17 cellular contexts compared by ENCODE assay signal in genomic region chr1:22815421-22816062, GRCh38.
A peak's percentile ranks its signal among the peaks of the same experiment; 100 is the strongest.
DNase-seq lines count a peak whose midpoint lies in the region; TF ChIP-seq lines count a peak whose summit lies in the region.
"Had no signal": no experiment of that assay in that cellular context is flagged by ENCODE, and none has a peak within 500 bp of the region (broad histone marks: within the 10 kb centered on the region; RNA-seq: fewer than 3 reads in every experiment).

No MANE protein-coding gene starts in this region.

- H3K36me3 Mint-ChIP-seq in mesothelial cell of epicardium, result peaks cover 3% of the 10 kb centered on the region
- no peaks in the 10 kb centered on the region for H3K36me3 Mint-ChIP-seq in activated CD4-positive, alpha-beta memory T cell treated with anti-CD3 and anti-CD28 coated beads for 36 hours
- H3K36me3 Mint-ChIP-seq: activated naive CD4-positive, alpha-beta T cell treated with anti-CD3 and anti-CD28 coated beads, Interleukin-2, amount 50 U/mL, for 72 hours had no signal

- no peak for TF ChIP-seq POLR2A in Peyer's patch (IDR thresholded peaks at IDR 0.05)

- no peaks in the 10 kb centered on the region for H4K20me1 ChIP-seq in Karpas-422 (ENCODE audit: insufficient read depth, low read depth, low read length)

- no peaks in the 10 kb centered on the region for H3K36me3 ChIP-seq in Karpas-422 (ENCODE audit: insufficient read depth, low read length)
- H3K36me3 ChIP-seq in skeletal muscle tissue (ENCODE audit: control insufficient read depth in 3 of 3, insufficient read depth in 3 of 3, low read length in 3 of 3), result no peaks in the 10 kb centered on the region
- no peaks in the 10 kb centered on the region for H3K36me3 ChIP-seq in Peyer's patch
- H3K36me3 ChIP-seq: brain microvascular endothelial cell, stomach had no signal

- CTCF ChIA-PET in activated CD4-positive, alpha-beta memory T cell treated with anti-CD3 and anti-CD28 coated beads for 36 hours (lab: Charles Lee), result no interaction called here

- H3K27ac ChIP-seq in Karpas-422 (ENCODE audit: low read length) (peak overlapping the region; percentile 60; the same call in 1 of the 2 replicates), cingulate gyrus (ENCODE audit: low read depth, low read length) (peak overlapping the region; percentile 81), skeletal muscle tissue (ENCODE audit: low read depth, low read length) (peak overlapping the region; percentile 27), Peyer's patch (peak overlapping the region in 1 of 4 donors; percentile 10)
- H3K27ac ChIP-seq: brain microvascular endothelial cell, SJCRH30 had no signal

- H3K4me1 ChIP-seq in Karpas-422 (ENCODE audit: low read length), result peaks cover 72% of the 10 kb centered on the region
- H3K4me1 ChIP-seq in skeletal muscle tissue (ENCODE audit: control insufficient read depth in 3 of 3, insufficient read depth in 3 of 3, low read length in 3 of 3), result peaks cover 0 to 2% (median 0%) of the 10 kb centered on the region in 3 donors
- H3K4me1 ChIP-seq in Peyer's patch, result peaks cover 0 to 14% (median 0%) of the 10 kb centered on the region in 4 donors
- H3K4me1 ChIP-seq: SJCRH30 had no signal

- no peak for DNase-seq in Karpas-422
- no peak for DNase-seq in mesothelial cell of epicardium (ENCODE audit: low spot score in 2 of 2, unreplicated experiment in 2 of 2)
- no peak for DNase-seq in activated CD4-positive, alpha-beta memory T cell treated with anti-CD3 and anti-CD28 coated beads for 36 hours
- DNase-seq in Peyer's patch, result no peak
- no peak for DNase-seq in KBM-7
- DNase-seq in activated T-cell treated with anti-CD3 and anti-CD28 coated beads for 4 hours, result no peak
- DNase-seq: activated CD4-positive, alpha-beta T cell treated with anti-CD3 and anti-CD28 coated beads for 4 hours; brain microvascular endothelial cell; nephron progenitor cell; SJCRH30; stimulated activated CD4-positive, alpha-beta T cell treated with anti-CD3 and anti-CD28 coated beads, Interleukin-4, amount 100 ng/mL, for 4 hours; stomach; T-helper 1 cell had no signal

- POLR2A ChIA-PET in activated CD4-positive, alpha-beta memory T cell treated with anti-CD3 and anti-CD28 coated beads for 36 hours (lab: Charles Lee), result no interaction called here

- H3K9me3 ChIP-seq in Karpas-422 (ENCODE audit: low read length) (no peaks in the 10 kb centered on the region), skeletal muscle tissue (ENCODE audit: control insufficient read depth in 3 of 3, low read length in 3 of 3) (no peaks in the 10 kb centered on the region), Peyer's patch (no peaks in the 10 kb centered on the region)
- H3K9me3 ChIP-seq: SJCRH30, stomach had no signal

- H3K9ac ChIP-seq in Karpas-422 (ENCODE audit: low read length) (peak overlapping the region; percentile 46), skeletal muscle tissue (ENCODE audit: low read depth in 1 of 3, low read length in 3 of 3) (no peak overlapping the region)

- peaks cover 22% of the 10 kb centered on the region for H3K4me1 Mint-ChIP-seq in mesothelial cell of epicardium
- H3K4me1 Mint-ChIP-seq in activated CD4-positive, alpha-beta memory T cell treated with anti-CD3 and anti-CD28 coated beads for 36 hours (ENCODE audit: low read depth), result no peaks in the 10 kb centered on the region

- H3K4me3 ChIP-seq in Karpas-422 (ENCODE audit: low read length), result no peak overlapping the region
- H3K4me3 ChIP-seq in skeletal muscle tissue (ENCODE audit: low read length in 3 of 3), result no peak overlapping the region
- no peak overlapping the region for H3K4me3 ChIP-seq in Peyer's patch
- H3K4me3 ChIP-seq: coronary artery, SJCRH30, stomach had no signal

- H3K4me3 Mint-ChIP-seq in mesothelial cell of epicardium, result no peak overlapping the region
- no peak overlapping the region for H3K4me3 Mint-ChIP-seq in activated CD4-positive, alpha-beta memory T cell treated with anti-CD3 and anti-CD28 coated beads for 36 hours
- H3K4me3 Mint-ChIP-seq: nephron progenitor cell had no signal

- no peaks in the 10 kb centered on the region for H3K27me3 Mint-ChIP-seq in mesothelial cell of epicardium (ENCODE audit: low read depth)
- H3K27me3 Mint-ChIP-seq in activated CD4-positive, alpha-beta memory T cell treated with anti-CD3 and anti-CD28 coated beads for 36 hours, result no peaks in the 10 kb centered on the region

- H3K9me3 Mint-ChIP-seq in mesothelial cell of epicardium, result no peaks in the 10 kb centered on the region
- no peaks in the 10 kb centered on the region for H3K9me3 Mint-ChIP-seq in activated CD4-positive, alpha-beta memory T cell treated with anti-CD3 and anti-CD28 coated beads for 36 hours
- H3K9me3 Mint-ChIP-seq: activated naive CD4-positive, alpha-beta T cell treated with anti-CD3 and anti-CD28 coated beads, Interleukin-2, amount 50 U/mL, for 72 hours; nephron progenitor cell had no signal

- TF ChIP-seq CTCF in mesothelial cell of epicardium (IDR thresholded peaks at IDR 0.05; ENCODE audit: unreplicated experiment) (no peak), Peyer's patch (IDR thresholded peaks at IDR 0.05) (no peak)

- no peak overlapping the region for H2AFZ ChIP-seq in Karpas-422 (ENCODE audit: low read length)

- in situ Hi-C loops in KBM-7 (cut with MboI; ENCODE audit: low pct_unique_long_range_greater_than_20kb, low sequenced_read_pairs), result no loop called here

- peak overlapping the region; percentile 21 for H3K27ac Mint-ChIP-seq in mesothelial cell of epicardium
- H3K27ac Mint-ChIP-seq in activated CD4-positive, alpha-beta memory T cell treated with anti-CD3 and anti-CD28 coated beads for 36 hours, result no peak overlapping the region
- H3K27ac Mint-ChIP-seq: activated naive CD4-positive, alpha-beta T cell treated with anti-CD3 and anti-CD28 coated beads, Interleukin-2, amount 50 U/mL, for 72 hours had no signal

- no peaks in the 10 kb centered on the region for H3K9me2 ChIP-seq in Karpas-422 (replicated peaks; ENCODE audit: insufficient read depth, low read length)

- H3K27me3 ChIP-seq in Karpas-422 (ENCODE audit: low read length) (no peaks in the 10 kb centered on the region), skeletal muscle tissue (ENCODE audit: control insufficient read depth in 3 of 3, insufficient read depth in 3 of 3, low read length in 3 of 3) (peaks cover 0 to 9% (median 0%) of the 10 kb centered on the region in 3 donors), Peyer's patch (no peaks in the 10 kb centered on the region)
- H3K27me3 ChIP-seq: brain microvascular endothelial cell, SJCRH30 had no signal

- H3K79me2 ChIP-seq in Karpas-422 (ENCODE audit: low read length), result no peaks in the 10 kb centered on the region

- intact Hi-C loops in activated CD4-positive, alpha-beta memory T cell treated with anti-CD3 and anti-CD28 coated beads for 36 hours (cut with micrococcal nuclease), result no loop called here

- H3K4me2 ChIP-seq in Karpas-422 (ENCODE audit: low read depth, low read length, poor library complexity, severe bottlenecking), result peak overlapping the region; percentile 13
